Comparison of ENCODE assay signal across 23 cellular contexts in the genomic region with DNA sequence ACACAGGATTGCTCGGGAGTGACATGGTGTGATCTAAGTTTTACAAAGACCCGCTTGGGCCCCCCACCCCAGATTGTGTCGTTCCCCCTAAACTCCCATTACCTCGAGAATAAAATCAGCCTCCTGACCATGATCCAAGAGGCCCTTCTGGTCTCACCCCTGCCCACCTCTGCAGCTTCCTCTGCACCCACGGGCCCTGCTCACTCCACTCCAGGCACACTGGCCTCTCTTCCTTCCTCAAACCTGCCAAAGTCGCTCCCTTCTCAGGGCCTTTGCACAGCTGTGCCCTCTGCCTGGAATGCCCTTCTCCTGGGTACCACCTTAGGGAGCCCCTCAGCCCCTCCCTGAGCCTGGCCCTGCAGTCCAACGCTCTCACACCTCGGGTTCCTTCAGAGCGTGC. TPM values are rescaled to one million over a fixed set of nuclear protein-coding genes. Genes with fewer than 3 reads are reported as not detected.
DNase-seq lines count a peak whose midpoint lies in the region; TF ChIP-seq lines count a peak whose summit lies in the region.
"Had no signal": no experiment of that assay in that cellular context is flagged by ENCODE, and none has a peak within 500 bp of the region (broad histone marks: within the 10 kb centered on the region; RNA-seq: fewer than 3 reads in every experiment).

No MANE protein-coding gene starts in this region.

- no peaks in the 10 kb centered on the region for H3K9me3 Mint-ChIP-seq in dendritic cell treated with granulocyte-macrophage colony-stimulating factor and Interleukin-4, amounts not matched to agents 40 ng/mL and 50 ng/mL, for 4 days
- H3K9me3 Mint-ChIP-seq in osteocyte (ENCODE audit: unreplicated experiment) (no peaks in the 10 kb centered on the region), nephron progenitor cell (no peaks in the 10 kb centered on the region)
- H3K9me3 Mint-ChIP-seq: activated naive CD4-positive, alpha-beta T cell treated with anti-CD3 and anti-CD28 coated beads for 36 hours; activated T-helper 1 cell treated with anti-CD3 and anti-CD28 coated beads, Interleukin-12 subunit alpha, Interleukin-12 subunit beta, Interleukin-2, Interleukin-4 antibody, amounts not matched to agents 30 ng/mL and 10 ng/mL and 1 ng/mL, durations not matched to agents 14 hours and 24 hours and 36 hours had no signal

- H3K27me3 Mint-ChIP-seq in dendritic cell treated with granulocyte-macrophage colony-stimulating factor and Interleukin-4, amounts not matched to agents 40 ng/mL and 50 ng/mL, for 4 days = peaks cover 2% of the 10 kb centered on the region
- no peaks in the 10 kb centered on the region for H3K27me3 Mint-ChIP-seq in osteocyte (ENCODE audit: unreplicated experiment)
- H3K27me3 Mint-ChIP-seq in nephron progenitor cell (ENCODE audit: low read depth, poor library complexity) = peaks cover 16% of the 10 kb centered on the region

- H3K36me3 Mint-ChIP-seq in dendritic cell treated with granulocyte-macrophage colony-stimulating factor and Interleukin-4, amounts not matched to agents 40 ng/mL and 50 ng/mL, for 4 days (ENCODE audit: low read depth) = no peaks in the 10 kb centered on the region
- peaks cover 6% of the 10 kb centered on the region for H3K36me3 Mint-ChIP-seq in osteocyte (ENCODE audit: unreplicated experiment)
- H3K36me3 Mint-ChIP-seq in nephron progenitor cell (ENCODE audit: low read depth) = no peaks in the 10 kb centered on the region

- intact Hi-C loops in dendritic cell treated with granulocyte-macrophage colony-stimulating factor and Interleukin-4, amounts not matched to agents 40 ng/mL and 50 ng/mL, for 4 days (cut with micrococcal nuclease) = no loop called here

- peaks cover 88% of the 10 kb centered on the region for H3K4me1 Mint-ChIP-seq in dendritic cell treated with granulocyte-macrophage colony-stimulating factor and Interleukin-4, amounts not matched to agents 40 ng/mL and 50 ng/mL, for 4 days (ENCODE audit: low read depth)
- H3K4me1 Mint-ChIP-seq in osteocyte (ENCODE audit: unreplicated experiment) (peaks cover 39% of the 10 kb centered on the region), nephron progenitor cell (peaks cover 72% of the 10 kb centered on the region)

- H3K4me3 Mint-ChIP-seq in dendritic cell treated with granulocyte-macrophage colony-stimulating factor and Interleukin-4, amounts not matched to agents 40 ng/mL and 50 ng/mL, for 4 days = no peak overlapping the region
- no peak overlapping the region for H3K4me3 Mint-ChIP-seq in osteocyte (ENCODE audit: unreplicated experiment)
- H3K4me3 Mint-ChIP-seq in nephron progenitor cell = no peak overlapping the region
- H3K4me3 Mint-ChIP-seq: activated naive CD4-positive, alpha-beta T cell treated with anti-CD3 and anti-CD28 coated beads for 36 hours; activated T-helper 1 cell treated with anti-CD3 and anti-CD28 coated beads, Interleukin-12 subunit alpha, Interleukin-12 subunit beta, Interleukin-2, Interleukin-4 antibody, amounts not matched to agents 30 ng/mL and 10 ng/mL and 1 ng/mL, durations not matched to agents 14 hours and 24 hours and 36 hours had no signal

- DNase-seq in NCI-H345 treated with DMSO at 0.1 percent for 48 hours (lab: John Stamatoyannopoulos, UW; ENCODE audit: unreplicated experiment) (peak; percentile 95), NCI-H345 (lab: John Stamatoyannopoulos, UW) (no peak), DMS114 treated with DMSO at 0.1 percent for 48 hours (lab: John Stamatoyannopoulos, UW; ENCODE audit: unreplicated experiment) (peak; percentile 3), osteocyte (ENCODE audit: extremely low spot score, unreplicated experiment) (no peak), nephron progenitor cell (no peak), NCI-H82 treated with DMSO at 0.1 percent for 48 hours (lab: John Stamatoyannopoulos, UW; ENCODE audit: unreplicated experiment) (no peak), NCI-H226 (no peak)
- DNase-seq: ACHN; activated CD4-positive, alpha-beta T cell treated with anti-CD3 and anti-CD28 coated beads, Interleukin-2, amount 50 U/mL, for 4 hours; activated naive CD4-positive, alpha-beta T cell treated with anti-CD3 and anti-CD28 coated beads for 36 hours; BE2C; brain microvascular endothelial cell; DMS79 treated with DMSO at 0.1 percent for 48 hours; effector CD4-positive, alpha-beta T cell; GF-D8; head of caudate nucleus; mesenchymal stem cell; NCI-H187 treated with DMSO at 0.1 percent for 48 hours; nucleus accumbens; stimulated activated CD8-positive, alpha-beta memory T cell treated with anti-CD3 and anti-CD28 coated beads, Interleukin-4, amount 100 ng/mL, for 48 hours; trophoblast cell had no signal

- no peak for TF ChIP-seq CTCF in osteocyte (IDR thresholded peaks at IDR 0.05)
- no peak for TF ChIP-seq CTCF in nephron progenitor cell (IDR thresholded peaks at IDR 0.05)

- peak overlapping the region; percentile 40 for H3K27ac Mint-ChIP-seq in dendritic cell treated with granulocyte-macrophage colony-stimulating factor and Interleukin-4, amounts not matched to agents 40 ng/mL and 50 ng/mL, for 4 days
- peak overlapping the region; percentile 27 for H3K27ac Mint-ChIP-seq in osteocyte (ENCODE audit: unreplicated experiment)
- no peak overlapping the region for H3K27ac Mint-ChIP-seq in nephron progenitor cell
- H3K27ac Mint-ChIP-seq: activated naive CD4-positive, alpha-beta T cell treated with anti-CD3 and anti-CD28 coated beads for 36 hours; activated T-helper 1 cell treated with anti-CD3 and anti-CD28 coated beads, Interleukin-12 subunit alpha, Interleukin-12 subunit beta, Interleukin-2, Interleukin-4 antibody, amounts not matched to agents 30 ng/mL and 10 ng/mL and 1 ng/mL, durations not matched to agents 14 hours and 24 hours and 36 hours had no signal

RNA-seq across cellular contexts. Expression of a gene that starts 17.9 kb away (rescaled TPM):
- total RNA-seq in osteocyte = 29.2 and 32.7 TPM in 2 replicates
- total RNA-seq: activated naive CD4-positive, alpha-beta T cell treated with anti-CD3 and anti-CD28 coated beads for 36 hours; activated T-helper 1 cell treated with anti-CD3 and anti-CD28 coated beads, Interleukin-12 subunit alpha, Interleukin-12 subunit beta, Interleukin-2, Interleukin-4 antibody, amounts not matched to agents 30 ng/mL and 10 ng/mL and 1 ng/mL, durations not matched to agents 14 hours and 24 hours and 36 hours had no signal

Comparison
In these comparisons a context has a peak if more than half of its experiments do, and no peak if none do; other contexts are left out.
1. DNase-seq: peak in NCI-H345 treated with DMSO at 0.1 percent for 48 hours (single experiment) and DMS114 treated with DMSO at 0.1 percent for 48 hours (single experiment); none in NCI-H345 (single experiment), osteocyte (single experiment), nephron progenitor cell (single experiment), NCI-H82 treated with DMSO at 0.1 percent for 48 hours (single experiment) and NCI-H226 (single experiment).